ENCODE assay signal across 8 cellular contexts in genomic region chr5:6633469-6634326, GRCh38. TPM values are rescaled to one million over a fixed set of nuclear protein-coding genes. Genes with fewer than 3 reads are reported as not detected.
DNase-seq lines count a peak whose midpoint lies in the region; ATAC-seq, FAIRE-seq and TF ChIP-seq lines count a peak whose summit lies in the region.

No MANE protein-coding gene starts in this region.

- FAIRE-seq in kidney (lab: Jason Lieb, UNC) (no peak), urothelium cell line (lab: Jason Lieb, UNC) (no peak)

- dilution Hi-C loops in mammary epithelial cell (cut with HindIII; ENCODE audit: low sequenced_read_pairs): no loop called here

- H3K79me2 ChIP-seq in mammary epithelial cell (ENCODE audit: insufficient read depth, low read length): peaks cover 87% of the 10 kb centered on the region

- no peaks in the 10 kb centered on the region for H3K27me3 ChIP-seq in mammary epithelial cell (ENCODE audit: insufficient read depth, low read length)

- H3K4me2 ChIP-seq in mammary epithelial cell (ENCODE audit: insufficient read depth, low read depth, low read length): peak overlapping the region; percentile 67

- in situ Hi-C loops in mammary epithelial cell (cut with MboI; ENCODE audit: low sequenced_read_pairs in 2 of 2): loop anchor here (10.0 kb wide), 1 partner anchor 81 kb away; the partner anchor contains the start of gene TENT4A (in 2 of the 2)

- DNase-seq in COLO668 (lab: John Stamatoyannopoulos, UW; ENCODE audit: unreplicated experiment): peak; percentile 89
- peak; percentile 44 for DNase-seq in NOMO-1 treated with DMSO at 0.1 percent for 48 hours (lab: John Stamatoyannopoulos, UW; ENCODE audit: unreplicated experiment)
- peak; percentile 19 for DNase-seq in mammary epithelial cell
- DNase-seq in kidney: no peak
- DNase-seq in stimulated activated CD8-positive, alpha-beta memory T cell treated with anti-CD3 and anti-CD28 coated beads, Interleukin-7, amount 100 ng/mL, for 24 hours (ENCODE audit: low read depth): peak; percentile 9
- DNase-seq in urothelium cell line (ENCODE audit: low spot score): no peak

- WGBS in mammary epithelial cell (ENCODE audit: low coverage, missing lambda C conversion rate): 3% methylated on average over 16 of the region's 80 CpGs

- peaks cover 52% of the 10 kb centered on the region for H3K4me1 ChIP-seq in mammary epithelial cell (ENCODE audit: insufficient read depth, low read length)
- peaks cover 4 to 10% of the 10 kb centered on the region in 2 donors for H3K4me1 ChIP-seq in kidney (ENCODE audit: control insufficient read depth in 1 of 2, insufficient read depth in 1 of 2, low read depth in 1 of 2, low read length in 2 of 2)

- peak overlapping the region; percentile 75 to 91 (median 87) for H3K4me3 ChIP-seq in mammary epithelial cell (replicated peaks in 1 of 3; ENCODE audit: insufficient read depth in 1 of 3, low read depth in 2 of 3, low read length in 3 of 3)
- peak overlapping the region; percentile 43 to 84 for H3K4me3 ChIP-seq in kidney (ENCODE audit: low read length in 2 of 2)

- no TSS peak for BruUV-seq in mammary epithelial cell (replicated peaks; lab: Mats Ljungman, UMichigan)

- CTCF ChIA-PET in mammary epithelial cell (lab: Charles Lee; ENCODE audit: low non-redundant PET): interaction anchor here (0.7 kb wide), 1 partner anchor 78 kb away, joined by 3 read pairs; no protein-coding TSS in a partner anchor

- peak overlapping the region; percentile 68 for H3K27ac ChIP-seq in mammary epithelial cell (ENCODE audit: insufficient read depth, low read depth, low read length)
- peak overlapping the region; percentile 47 to 97 for H3K27ac ChIP-seq in kidney (ENCODE audit: low read depth in 2 of 2, low read length in 2 of 2)

- intact Hi-C loops in mammary epithelial cell (cut with micrococcal nuclease) (loop anchor here (1.0 to 5.0 kb wide), 3 partner anchors 80 to 1234 kb away; partner anchors contain the start of genes FASTKD3, MTRR and TENT4A), kidney (cut with DNase I) (loop anchor here (10.0 kb wide), 1 partner anchor 111 kb away; no protein-coding TSS in a partner anchor)

- peak; percentile 57 for ATAC-seq in GM18907 (IDR thresholded peaks at IDR 0.05; ENCODE audit: unreplicated experiment)
- ATAC-seq in HG03066 (IDR thresholded peaks at IDR 0.05; ENCODE audit: low read depth, unreplicated experiment): peak; percentile 44

- no peaks in the 10 kb centered on the region for H4K20me1 ChIP-seq in mammary epithelial cell (ENCODE audit: insufficient read depth, low read length)

- H3K9me3 ChIP-seq in mammary epithelial cell (replicated peaks; ENCODE audit: insufficient read depth, low read length) (no peaks in the 10 kb centered on the region), kidney (ENCODE audit: control insufficient read depth in 1 of 2, low read length in 2 of 2) (no peaks in the 10 kb centered on the region)

- H3K9ac ChIP-seq in mammary epithelial cell (ENCODE audit: insufficient read depth, low read length) (peak overlapping the region; percentile 91), kidney (ENCODE audit: low read length in 2 of 2) (peak overlapping the region in 1 of 2 donors; percentile 22)

- TF ChIP-seq CTCF in mammary epithelial cell (conservative IDR thresholded peaks at IDR 0.05 in 1 of 2, IDR thresholded peaks at IDR 0.05 in 1 of 2; ENCODE audit: extremely low read depth in 1 of 2, insufficient read depth in 1 of 2, low read depth in 1 of 2, low read length in 2 of 2): peak in 1 of 2 donors; percentile 7
- no peak for TF ChIP-seq CTCF in kidney (IDR thresholded peaks at IDR 0.05; ENCODE audit: borderline replicate concordance, extremely low read depth, insufficient read depth)

- H3K36me3 ChIP-seq in mammary epithelial cell (ENCODE audit: insufficient read depth, low read length) (peaks cover 21% of the 10 kb centered on the region), kidney (ENCODE audit: control insufficient read depth in 1 of 2, insufficient read depth in 2 of 2, low read length in 2 of 2) (peaks cover 0 to 14% of the 10 kb centered on the region in 2 donors)

- peak overlapping the region; percentile 91 for H2AFZ ChIP-seq in mammary epithelial cell (ENCODE audit: low read depth, low read length)

RNA-seq across cellular contexts. Expression of gene SRD5A1, which starts 0.5 kb away (rescaled TPM):
- 10 to 100 TPM; 21.8 to 31.8 TPM for total RNA-seq in mammary epithelial cell
- 23.2 TPM for polyA plus RNA-seq in mammary epithelial cell
- polyA minus RNA-seq in mammary epithelial cell: 9.3 TPM
- total RNA-seq in kidney: 13.1 TPM
- 6.5 TPM for polyA plus RNA-seq in kidney (ENCODE audit: insufficient read depth, low read depth, low replicate concordance)

RNA-seq across cellular contexts. Expression of gene NSUN2, which starts 0.9 kb away (rescaled TPM):
- 10 to 100 TPM; 57.2 to 96.1 TPM for total RNA-seq in mammary epithelial cell
- 83.5 TPM for polyA plus RNA-seq in mammary epithelial cell
- 118 TPM for polyA minus RNA-seq in mammary epithelial cell
- 48.9 TPM for total RNA-seq in kidney
- polyA plus RNA-seq in kidney (ENCODE audit: insufficient read depth, low read depth, low replicate concordance): 16.9 TPM

Comparison
In these comparisons a context has a peak if more than half of its experiments do, and no peak if none do; other contexts are left out.
1. DNase-seq: peak in COLO668 (single experiment), NOMO-1 treated with DMSO at 0.1 percent for 48 hours (single experiment), mammary epithelial cell (single experiment) and stimulated activated CD8-positive, alpha-beta memory T cell treated with anti-CD3 and anti-CD28 coated beads, Interleukin-7, amount 100 ng/mL, for 24 hours (single experiment); none in kidney (single experiment) and urothelium cell line (single experiment).